In the genomic region with DNA sequence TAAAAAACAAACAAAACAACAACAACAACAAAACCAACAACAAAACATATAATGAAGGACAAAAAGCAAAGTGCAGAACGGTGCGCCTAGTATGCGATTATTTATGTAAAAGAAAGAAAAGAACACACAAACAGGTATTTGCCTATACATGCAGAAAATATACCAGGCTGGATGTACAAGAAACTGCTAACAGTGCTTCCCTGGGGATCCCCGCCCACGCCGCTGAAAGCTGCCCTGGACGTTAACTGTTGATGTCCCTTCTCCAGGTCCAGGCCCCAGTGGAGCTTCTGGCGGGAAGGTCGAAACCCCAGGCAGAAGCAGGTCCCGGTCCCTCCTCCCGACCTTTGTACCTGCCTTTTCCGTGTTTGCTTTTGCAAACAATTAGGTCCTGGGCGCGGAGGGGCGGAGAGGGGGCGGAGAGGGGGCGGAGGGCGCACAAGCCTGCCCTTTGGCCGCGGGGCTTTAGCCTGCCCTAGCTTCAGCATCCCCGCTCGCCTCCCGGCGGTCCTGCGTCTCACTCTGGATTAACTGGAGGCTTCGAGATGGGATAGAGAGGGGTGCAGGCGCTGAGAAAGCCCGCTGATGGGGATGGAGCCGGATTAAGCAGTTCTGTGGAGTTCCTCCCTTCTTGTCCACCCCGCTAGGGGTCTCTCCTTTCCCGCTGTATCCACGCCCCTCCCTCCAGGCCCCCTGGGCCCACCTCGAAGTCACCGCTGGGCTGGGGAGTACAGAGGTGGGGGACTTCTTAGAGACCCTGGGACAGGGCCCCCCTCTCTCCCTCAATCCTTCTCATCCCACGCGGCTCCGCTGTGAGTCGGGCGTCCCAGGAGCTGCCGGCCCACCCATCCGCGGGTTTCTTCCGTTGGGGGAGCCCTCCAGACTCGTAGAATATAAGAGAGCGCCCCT, we compare ENCODE assay signal across 8 cellular contexts. TPM values are rescaled to one million over a fixed set of nuclear protein-coding genes. Genes with fewer than 3 reads are reported as not detected.
DNase-seq lines count a peak whose midpoint lies in the region; ATAC-seq and TF ChIP-seq lines count a peak whose summit lies in the region.

No MANE protein-coding gene starts in this region.

- TF ChIP-seq POLR2A in ovary (IDR thresholded peaks at IDR 0.05): no peak

- peak overlapping the region; percentile 23 for H3K4me3 ChIP-seq in fibroblast of villous mesenchyme (ENCODE audit: low read depth, low read length)
- no peak overlapping the region for H3K4me3 ChIP-seq in ovary

- intact Hi-C loops in ovary (cut with DNase I): loop anchor here in 3 of 4 donors (5.0 to 10.0 kb wide), 8 partner anchors 117 to 463 kb away; a partner anchor contains a TSS

- no peaks in the 10 kb centered on the region for H3K36me3 ChIP-seq in ovary

- peak; percentile 31 for TF ChIP-seq CTCF in fibroblast of villous mesenchyme (IDR thresholded peaks at IDR 0.05; ENCODE audit: insufficient read depth, low read depth, low read length)
- TF ChIP-seq CTCF in ovary (IDR thresholded peaks at IDR 0.05): no peak

- 11 to 14% (median 13%) methylated on average over 37 to 45 of the region's 45 CpGs for WGBS in ovary, 3 donors

- H3K27me3 ChIP-seq in ovary: no peaks in the 10 kb centered on the region

- DNase-seq in DMS53 treated with DMSO at 0.1 percent for 48 hours (lab: John Stamatoyannopoulos, UW; ENCODE audit: unreplicated experiment): peak; percentile 87
- DNase-seq in NCI-H510A treated with DMSO at 0.1 percent for 48 hours (lab: John Stamatoyannopoulos, UW): peak; percentile 56
- no peak for DNase-seq in fibroblast of villous mesenchyme (ENCODE audit: low read depth)
- peak in 3 of 5 donors; percentile 30 to 53 (median 33) for DNase-seq in ovary
- no peak for DNase-seq in stimulated activated CD4-positive, alpha-beta T cell treated with anti-CD3 and anti-CD28 coated beads, Interleukin-2, amount 100 ng/mL, for 48 hours
- DNase-seq in activated T-cell treated with anti-CD3 and anti-CD28 coated beads for 4 hours: no peak

- ATAC-seq in GM18907 (IDR thresholded peaks at IDR 0.05; ENCODE audit: unreplicated experiment) (no peak), HG03159 (IDR thresholded peaks at IDR 0.05; ENCODE audit: unreplicated experiment) (no peak)

- no peak for TF ChIP-seq EP300 in ovary (IDR thresholded peaks at IDR 0.05)

- no peaks in the 10 kb centered on the region for H3K4me1 ChIP-seq in ovary (ENCODE audit: insufficient read depth)

- H3K9me3 ChIP-seq in ovary: no peaks in the 10 kb centered on the region

- peak overlapping the region; percentile 5 to 24 for H3K27ac ChIP-seq in ovary

RNA-seq across cellular contexts. Expression of a gene that starts 8.2 kb away (rescaled TPM):
- total RNA-seq in fibroblast of villous mesenchyme: 81.5 and 94.6 TPM in 2 replicates
- total RNA-seq in ovary: 100 to 1,000 TPM; 109 to 190 (median 139) TPM
- polyA plus RNA-seq in ovary: 100 to 1,000 TPM in 1 of 2 donors, 10 to 100 TPM in 1; 97.7 to 141 TPM

RNA-seq across cellular contexts. Expression of a gene that starts 51.7 kb away (rescaled TPM):
- total RNA-seq in fibroblast of villous mesenchyme: 88.9 and 101 TPM in 2 replicates
- 10 to 100 TPM; 39.2 to 65.8 (median 53.7) TPM for total RNA-seq in ovary
- 10 to 100 TPM; 14.0 to 24.0 TPM for polyA plus RNA-seq in ovary

Comparison
In these comparisons a context has a peak if more than half of its experiments do, and no peak if none do; other contexts are left out.
1. DNase-seq: peak in DMS53 treated with DMSO at 0.1 percent for 48 hours (single experiment), NCI-H510A treated with DMSO at 0.1 percent for 48 hours (single experiment) and ovary (3 of 5); none in fibroblast of villous mesenchyme (single experiment), stimulated activated CD4-positive, alpha-beta T cell treated with anti-CD3 and anti-CD28 coated beads, Interleukin-2, amount 100 ng/mL, for 48 hours (0 of 2) and activated T-cell treated with anti-CD3 and anti-CD28 coated beads for 4 hours (single experiment).